1 cellular context compared by ENCODE assay signal in the genomic region with DNA sequence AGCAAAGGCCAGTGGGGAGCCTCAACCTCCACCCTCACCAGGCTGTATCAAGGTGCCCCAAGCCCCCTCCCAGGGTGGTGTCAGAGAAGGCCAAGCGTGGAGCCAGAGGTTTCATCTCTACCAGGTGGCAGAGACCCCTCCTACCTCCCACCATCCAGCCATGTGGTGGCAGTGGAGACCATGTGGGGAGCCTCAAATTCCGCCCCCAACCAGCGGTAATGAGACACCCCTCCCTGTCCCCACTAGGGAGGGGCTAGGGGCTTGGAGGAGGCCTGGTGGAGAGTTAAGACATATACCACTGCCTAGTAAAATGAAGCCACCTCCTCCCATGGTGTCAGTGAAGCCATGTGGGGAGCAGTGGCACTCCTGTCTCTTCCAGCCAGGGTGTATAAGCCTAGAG.
TF ChIP-seq lines count a peak whose summit lies in the region.

No MANE protein-coding gene starts in this region.

TF ChIP-seq in HepG2, 621 proteins besides CTCF, POLR2A, EP300 and RAD21:
- TF ChIP-seq, protein P1, sequence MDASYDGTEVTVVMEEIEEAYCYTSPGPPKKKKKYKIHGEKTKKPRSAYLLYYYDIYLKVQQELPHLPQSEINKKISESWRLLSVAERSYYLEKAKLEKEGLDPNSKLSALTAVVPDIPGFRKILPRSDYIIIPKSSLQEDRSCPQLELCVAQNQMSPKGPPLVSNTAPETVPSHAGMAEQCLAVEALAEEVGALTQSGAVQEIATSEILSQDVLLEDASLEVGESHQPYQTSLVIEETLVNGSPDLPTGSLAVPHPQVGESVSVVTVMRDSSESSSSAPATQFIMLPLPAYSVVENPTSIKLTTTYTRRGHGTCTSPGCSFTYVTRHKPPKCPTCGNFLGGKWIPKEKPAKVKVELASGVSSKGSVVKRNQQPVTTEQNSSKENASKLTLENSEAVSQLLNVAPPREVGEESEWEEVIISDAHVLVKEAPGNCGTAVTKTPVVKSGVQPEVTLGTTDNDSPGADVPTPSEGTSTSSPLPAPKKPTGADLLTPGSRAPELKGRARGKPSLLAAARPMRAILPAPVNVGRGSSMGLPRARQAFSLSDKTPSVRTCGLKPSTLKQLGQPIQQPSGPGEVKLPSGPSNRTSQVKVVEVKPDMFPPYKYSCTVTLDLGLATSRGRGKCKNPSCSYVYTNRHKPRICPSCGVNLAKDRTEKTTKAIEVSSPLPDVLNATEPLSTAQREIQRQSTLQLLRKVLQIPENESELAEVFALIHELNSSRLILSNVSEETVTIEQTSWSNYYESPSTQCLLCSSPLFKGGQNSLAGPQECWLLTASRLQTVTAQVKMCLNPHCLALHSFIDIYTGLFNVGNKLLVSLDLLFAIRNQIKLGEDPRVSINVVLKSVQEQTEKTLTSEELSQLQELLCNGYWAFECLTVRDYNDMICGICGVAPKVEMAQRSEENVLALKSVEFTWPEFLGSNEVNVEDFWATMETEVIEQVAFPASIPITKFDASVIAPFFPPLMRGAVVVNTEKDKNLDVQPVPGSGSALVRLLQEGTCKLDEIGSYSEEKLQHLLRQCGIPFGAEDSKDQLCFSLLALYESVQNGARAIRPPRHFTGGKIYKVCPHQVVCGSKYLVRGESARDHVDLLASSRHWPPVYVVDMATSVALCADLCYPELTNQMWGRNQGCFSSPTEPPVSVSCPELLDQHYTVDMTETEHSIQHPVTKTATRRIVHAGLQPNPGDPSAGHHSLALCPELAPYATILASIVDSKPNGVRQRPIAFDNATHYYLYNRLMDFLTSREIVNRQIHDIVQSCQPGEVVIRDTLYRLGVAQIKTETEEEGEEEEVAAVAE (CRISPR knock-in tag; IDR thresholded peaks at IDR 0.05; ENCODE audit: borderline replicate concordance) = no peak
- TF ChIP-seq SPEN (CRISPR knock-in tag; IDR thresholded peaks at IDR 0.05; ENCODE audit: low read depth) = no peak
- no peak for TF ChIP-seq ZBTB33 (CRISPR knock-in tag; IDR thresholded peaks at IDR 0.05)
- peak; percentile 87 for TF ChIP-seq MNT (IDR thresholded peaks at IDR 0.05)
